16 cellular contexts compared by ENCODE assay signal in genomic region chr4:52848255-52848654, GRCh38. TPM values are rescaled to one million over a fixed set of nuclear protein-coding genes. Genes with fewer than 3 reads are reported as not detected.
"Had no signal": no experiment of that assay in that cellular context is flagged by ENCODE, and none has a peak within 500 bp of the region (broad histone marks: within the 10 kb centered on the region; RNA-seq: fewer than 3 reads in every experiment).

No MANE protein-coding gene starts in this region.

- FAIRE-seq: colon, endothelial cell of umbilical vein had no signal

- H3K4me1 ChIP-seq: prostate gland, upper lobe of right lung had no signal

- H3K9me3 Mint-ChIP-seq: activated B cell treated with CpG ODN at 0.5 μM for 24 hours; activated CD4-positive, alpha-beta T cell treated with anti-CD3 and anti-CD28 coated beads, Interleukin-2, amount 10 ng/mL, durations not matched to agents 24 days and 14 days; activated T-helper 1 cell treated with anti-CD3 and anti-CD28 coated beads, Interleukin-12 subunit alpha, Interleukin-12 subunit beta, Interleukin-2, Interleukin-4 antibody, amounts not matched to agents 30 ng/mL and 10 ng/mL and 1 ng/mL, durations not matched to agents 14 hours and 24 hours and 36 hours; naive thymus-derived CD4-positive, alpha-beta T cell had no signal

- H3K27me3 ChIP-seq: upper lobe of right lung had no signal

- H3K27ac Mint-ChIP-seq: activated B cell treated with CpG ODN at 0.5 μM for 24 hours; activated CD4-positive, alpha-beta T cell treated with anti-CD3 and anti-CD28 coated beads, Interleukin-2, amount 10 ng/mL, durations not matched to agents 24 days and 14 days; activated T-helper 1 cell treated with anti-CD3 and anti-CD28 coated beads, Interleukin-12 subunit alpha, Interleukin-12 subunit beta, Interleukin-2, Interleukin-4 antibody, amounts not matched to agents 30 ng/mL and 10 ng/mL and 1 ng/mL, durations not matched to agents 14 hours and 24 hours and 36 hours; naive thymus-derived CD4-positive, alpha-beta T cell had no signal

- H3K4me1 Mint-ChIP-seq: activated CD4-positive, alpha-beta T cell treated with anti-CD3 and anti-CD28 coated beads, Interleukin-2, amount 10 ng/mL, durations not matched to agents 24 days and 14 days had no signal

- H3K4me3 Mint-ChIP-seq: activated B cell treated with CpG ODN at 0.5 μM for 24 hours; activated CD4-positive, alpha-beta T cell treated with anti-CD3 and anti-CD28 coated beads, Interleukin-2, amount 10 ng/mL, durations not matched to agents 24 days and 14 days; activated T-helper 1 cell treated with anti-CD3 and anti-CD28 coated beads, Interleukin-12 subunit alpha, Interleukin-12 subunit beta, Interleukin-2, Interleukin-4 antibody, amounts not matched to agents 30 ng/mL and 10 ng/mL and 1 ng/mL, durations not matched to agents 14 hours and 24 hours and 36 hours; naive thymus-derived CD4-positive, alpha-beta T cell had no signal

- H3K9me3 ChIP-seq: prostate gland, upper lobe of right lung had no signal

- H3K36me3 ChIP-seq: prostate gland, upper lobe of right lung had no signal

- H3K27me3 Mint-ChIP-seq: activated B cell treated with CpG ODN at 0.5 μM for 24 hours; activated CD4-positive, alpha-beta T cell treated with anti-CD3 and anti-CD28 coated beads, Interleukin-2, amount 10 ng/mL, durations not matched to agents 24 days and 14 days had no signal

- H3K27ac ChIP-seq: prostate gland, upper lobe of right lung had no signal

- H3K36me3 Mint-ChIP-seq: naive thymus-derived CD4-positive, alpha-beta T cell had no signal

- H3K4me3 ChIP-seq: prostate gland, upper lobe of right lung had no signal

- DNase-seq: activated B cell treated with CpG ODN at 0.5 μM for 24 hours; activated CD4-positive, alpha-beta T cell treated with anti-CD3 and anti-CD28 coated beads, Interleukin-2, amount 10 ng/mL, durations not matched to agents 24 days and 14 days; activated naive CD4-positive, alpha-beta T cell; aorta; left cardiac atrium; mammary epithelial cell; naive thymus-derived CD4-positive, alpha-beta T cell; stimulated activated CD4-positive, alpha-beta T cell treated with anti-CD3 and anti-CD28 coated beads, Interleukin-12 subunit alpha, Interleukin-12 subunit beta, amount 100 ng/mL, for 4 hours; stimulated activated CD4-positive, alpha-beta T cell treated with anti-CD3 and anti-CD28 coated beads, Interleukin-2, amount 100 ng/mL, for 48 hours; stimulated activated naive CD4-positive, alpha-beta T cell treated with Interleukin-2 at 50 U/mL for 16 hours; T-helper 1 cell; upper lobe of right lung had no signal

RNA-seq across cellular contexts. Expression of gene RASL11B, which starts 13.9 kb away (rescaled TPM):
- total RNA-seq: activated B cell treated with CpG ODN at 0.5 μM for 24 hours, endothelial cell of umbilical vein had no signal
